Comparison of ENCODE assay signal across 1 cellular context in genomic region chr7:21338728-21339164, GRCh38.
TF ChIP-seq lines count a peak whose summit lies in the region.

No MANE protein-coding gene starts in this region.

TF ChIP-seq in SK-N-SH, 30 proteins besides CTCF, POLR2A, EP300 and RAD21 (continued from another document):
- TF ChIP-seq PBX3 (IDR thresholded peaks at IDR 0.05) (no peak), CHD2 (IDR thresholded peaks at IDR 0.05; ENCODE audit: low read length, partially characterized antibody) (no peak), POLR2AphosphoS5 (IDR thresholded peaks at IDR 0.05; ENCODE audit: low read depth, low read length) (no peak), USF1 (IDR thresholded peaks at IDR 0.05; ENCODE audit: borderline replicate concordance, low read depth) (no peak), MEF2A (IDR thresholded peaks at IDR 0.05; ENCODE audit: borderline replicate concordance, low read depth) (no peak), TEAD4 (IDR thresholded peaks at IDR 0.05; ENCODE audit: borderline replicate concordance, insufficient read depth) (no peak), SMC3 (IDR thresholded peaks at IDR 0.05; ENCODE audit: low read depth, low read length) (no peak)
